Comparison of ENCODE assay signal across 8 cellular contexts in genomic region chr7:43758029-43758860, GRCh38. TPM values are rescaled to one million over a fixed set of nuclear protein-coding genes. Genes with fewer than 3 reads are reported as not detected.
DNase-seq lines count a peak whose midpoint lies in the region; ATAC-seq and TF ChIP-seq lines count a peak whose summit lies in the region.

TSS of gene BLVRA (plus strand) at chr7:43758680. CDS start at chr7:43771159, 12,479 bp downstream.

- peak; percentile 60 for ATAC-seq in GM21825 (IDR thresholded peaks at IDR 0.05; ENCODE audit: unreplicated experiment)
- peak; percentile 70 for ATAC-seq in activated CD4-positive, alpha-beta T cell treated with anti-CD3 and anti-CD28 coated beads for 36 hours
- ATAC-seq in left lung = peak; percentile 92

- no peaks in the 10 kb centered on the region for H3K36me3 Mint-ChIP-seq in activated CD4-positive, alpha-beta T cell treated with anti-CD3 and anti-CD28 coated beads for 36 hours (ENCODE audit: low read depth)

- H3K27me3 Mint-ChIP-seq in activated CD4-positive, alpha-beta T cell treated with anti-CD3 and anti-CD28 coated beads for 36 hours = peaks cover 16% of the 10 kb centered on the region

- H3K27ac ChIP-seq in coronary artery (peak within 1 kb of the TSS; percentile 79 to 86), left lung (peak within 1 kb of the TSS; percentile 77 to 89)

- H3K4me3 ChIP-seq in GM08714 (ENCODE audit: low read length) (peak within 1 kb of the TSS; percentile 97), coronary artery (peak within 1 kb of the TSS; percentile 88), left lung (peak within 1 kb of the TSS; percentile 73 to 80)

- DNase-seq in LoVo (ENCODE audit: low spot score) = peak; percentile 54
- peak; percentile 73 for DNase-seq in activated CD4-positive, alpha-beta T cell treated with anti-CD3 and anti-CD28 coated beads for 36 hours
- DNase-seq in coronary artery (ENCODE audit: low spot score) = peak; percentile 80
- DNase-seq in left lung = peak; percentile 85 to 95
- peak; percentile 47 for DNase-seq in stimulated activated CD4-positive, alpha-beta T cell treated with anti-CD3 and anti-CD28 coated beads, Interleukin-2, amount 100 ng/mL, for 48 hours
- no peak for DNase-seq in NK-92 (lab: John Stamatoyannopoulos, UW; ENCODE audit: unreplicated experiment)

- H3K36me3 ChIP-seq in left lung = no peaks in the 10 kb centered on the region

- peak within 1 kb of the TSS; percentile 53 for H3K27ac Mint-ChIP-seq in activated CD4-positive, alpha-beta T cell treated with anti-CD3 and anti-CD28 coated beads for 36 hours

- TF ChIP-seq CTCF in coronary artery (IDR thresholded peaks at IDR 0.05) = no peak
- TF ChIP-seq CTCF in left lung (IDR thresholded peaks at IDR 0.05) = no peak

- CTCF ChIA-PET in activated CD4-positive, alpha-beta T cell treated with anti-CD3 and anti-CD28 coated beads for 36 hours (lab: Charles Lee) = interaction anchor here (1.5 to 3.8 kb wide), 2 partner anchors 11 to 79 kb away, joined by 4 to 15 read pairs; no protein-coding TSS in a partner anchor

- POLR2A ChIA-PET in activated CD4-positive, alpha-beta T cell treated with anti-CD3 and anti-CD28 coated beads for 36 hours (lab: Charles Lee) = interaction anchor here (1.2 kb wide), 2 partner anchors 22 to 176 kb away, joined by 5 to 6 read pairs; partner anchors contain the start of gene STK17A

- H3K4me1 Mint-ChIP-seq in activated CD4-positive, alpha-beta T cell treated with anti-CD3 and anti-CD28 coated beads for 36 hours = peaks cover 42% of the 10 kb centered on the region

- no peaks in the 10 kb centered on the region for H3K9me3 Mint-ChIP-seq in activated CD4-positive, alpha-beta T cell treated with anti-CD3 and anti-CD28 coated beads for 36 hours (ENCODE audit: low read depth)

- no peaks in the 10 kb centered on the region for H3K27me3 ChIP-seq in left lung

- no peaks in the 10 kb centered on the region for H3K9me3 ChIP-seq in left lung

- H3K4me3 Mint-ChIP-seq in activated CD4-positive, alpha-beta T cell treated with anti-CD3 and anti-CD28 coated beads for 36 hours = peak within 1 kb of the TSS; percentile 74

- peaks cover 16 to 79% of the 10 kb centered on the region in 2 donors for H3K4me1 ChIP-seq in left lung

- intact Hi-C loops in activated CD4-positive, alpha-beta T cell treated with anti-CD3 and anti-CD28 coated beads for 36 hours (cut with DNase I, micrococcal nuclease) = loop anchor here in 1 of 2 experiments (1.0 kb wide), 2 partner anchors 29 to 76 kb away; partner anchors contain the start of gene COA1
- intact Hi-C loops in left lung (cut with DNase I) = no loop called here

RNA-seq across cellular contexts. Expression of gene BLVRA, which starts in this region (rescaled TPM):
- total RNA-seq in activated CD4-positive, alpha-beta T cell treated with anti-CD3 and anti-CD28 coated beads for 36 hours = 10 to 100 TPM; 16.0 to 31.2 TPM
- total RNA-seq in left lung = 10 to 100 TPM; 78.1 to 83.8 TPM
